Comparison of ENCODE assay signal across 1 cellular context in the genomic region with DNA sequence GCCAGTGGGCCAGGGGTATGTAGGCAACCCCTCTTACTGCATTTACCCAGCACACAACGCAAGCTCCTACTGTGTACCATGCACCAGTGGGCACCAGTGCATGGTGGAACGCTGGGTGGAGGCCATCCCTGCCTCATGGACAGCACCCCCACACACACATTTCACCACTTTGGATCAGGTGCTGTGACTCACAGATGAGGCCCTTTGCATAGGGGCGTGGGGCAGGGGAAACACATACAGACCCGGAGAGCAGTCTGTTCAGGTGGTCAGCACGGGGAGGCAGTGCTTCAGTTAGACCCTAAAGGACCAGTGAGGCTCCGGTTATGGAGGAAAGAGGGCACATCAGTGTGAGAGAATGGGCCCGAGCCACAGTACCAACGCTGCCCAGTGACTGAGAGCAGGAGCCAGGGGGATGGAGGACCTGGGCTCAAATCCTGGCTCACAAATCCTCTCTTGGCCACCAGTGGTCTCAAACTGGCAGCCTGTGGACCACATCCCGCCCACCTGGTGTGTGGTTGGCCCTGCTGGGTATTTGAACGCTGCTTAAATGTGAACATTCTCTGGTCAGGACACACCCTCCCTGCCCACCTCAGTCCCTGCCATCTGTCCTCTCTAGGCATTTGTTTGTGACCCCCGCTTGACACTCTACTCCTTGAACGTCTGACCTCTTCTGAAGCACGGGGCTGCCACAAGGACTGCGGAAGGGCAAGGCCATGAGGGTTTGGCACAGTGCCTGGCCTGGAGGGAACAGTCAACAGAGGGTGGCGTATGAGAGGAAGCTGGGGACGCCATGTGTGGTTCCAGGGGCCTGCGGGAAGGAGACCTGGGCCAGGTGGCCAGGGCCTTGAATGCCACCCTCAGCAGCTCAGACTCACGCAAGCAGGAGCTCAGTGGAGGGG.
TF ChIP-seq lines count a peak whose summit lies in the region.

No MANE protein-coding gene starts in this region.

TF ChIP-seq in H1, 55 proteins besides CTCF, POLR2A, EP300 and RAD21:
- TF ChIP-seq SUZ12 (IDR thresholded peaks at IDR 0.05; ENCODE audit: low read length) (no peak), CREB1 (IDR thresholded peaks at IDR 0.05) (no peak), SP2 (IDR thresholded peaks at IDR 0.05; ENCODE audit: low read length) (no peak), SIN3A (conservative IDR thresholded peaks at IDR 0.05 in 1 of 2, IDR thresholded peaks at IDR 0.05 in 1 of 2; ENCODE audit: low read depth in 1 of 2, low read length in 2 of 2) (no peak), TAF7 (optimal IDR thresholded peaks at IDR 0.05; ENCODE audit: borderline replicate concordance, low read depth, low read length) (no peak), SIX5 (IDR thresholded peaks at IDR 0.05; ENCODE audit: low read depth, low read length) (no peak), CTBP2 (IDR thresholded peaks at IDR 0.05; ENCODE audit: borderline replicate concordance, insufficient read depth, insufficient read length, low read length) (no peak), TAF1 (IDR thresholded peaks at IDR 0.05; ENCODE audit: low read depth, low read length) (no peak), CBX5 (IDR thresholded peaks at IDR 0.05; ENCODE audit: low read depth, low read length) (no peak), JUN (IDR thresholded peaks at IDR 0.05; ENCODE audit: low read depth, low read length) (no peak), HDAC6 (IDR thresholded peaks at IDR 0.05; ENCODE audit: low read depth, low read length) (no peak), CHD2 (IDR thresholded peaks at IDR 0.05; ENCODE audit: low read length) (no peak), TCF12 (IDR thresholded peaks at IDR 0.05; ENCODE audit: low read depth, low read length) (no peak)
- TF ChIP-seq, protein P1, sequence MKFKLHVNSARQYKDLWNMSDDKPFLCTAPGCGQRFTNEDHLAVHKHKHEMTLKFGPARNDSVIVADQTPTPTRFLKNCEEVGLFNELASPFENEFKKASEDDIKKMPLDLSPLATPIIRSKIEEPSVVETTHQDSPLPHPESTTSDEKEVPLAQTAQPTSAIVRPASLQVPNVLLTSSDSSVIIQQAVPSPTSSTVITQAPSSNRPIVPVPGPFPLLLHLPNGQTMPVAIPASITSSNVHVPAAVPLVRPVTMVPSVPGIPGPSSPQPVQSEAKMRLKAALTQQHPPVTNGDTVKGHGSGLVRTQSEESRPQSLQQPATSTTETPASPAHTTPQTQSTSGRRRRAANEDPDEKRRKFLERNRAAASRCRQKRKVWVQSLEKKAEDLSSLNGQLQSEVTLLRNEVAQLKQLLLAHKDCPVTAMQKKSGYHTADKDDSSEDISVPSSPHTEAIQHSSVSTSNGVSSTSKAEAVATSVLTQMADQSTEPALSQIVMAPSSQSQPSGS (IDR thresholded peaks at IDR 0.05; ENCODE audit: low read length), result no peak
- TF ChIP-seq, protein P2, sequence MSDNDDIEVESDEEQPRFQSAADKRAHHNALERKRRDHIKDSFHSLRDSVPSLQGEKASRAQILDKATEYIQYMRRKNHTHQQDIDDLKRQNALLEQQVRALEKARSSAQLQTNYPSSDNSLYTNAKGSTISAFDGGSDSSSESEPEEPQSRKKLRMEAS (IDR thresholded peaks at IDR 0.05), result no peak
